ENCODE assay signal across 13 cellular contexts in the genomic region with DNA sequence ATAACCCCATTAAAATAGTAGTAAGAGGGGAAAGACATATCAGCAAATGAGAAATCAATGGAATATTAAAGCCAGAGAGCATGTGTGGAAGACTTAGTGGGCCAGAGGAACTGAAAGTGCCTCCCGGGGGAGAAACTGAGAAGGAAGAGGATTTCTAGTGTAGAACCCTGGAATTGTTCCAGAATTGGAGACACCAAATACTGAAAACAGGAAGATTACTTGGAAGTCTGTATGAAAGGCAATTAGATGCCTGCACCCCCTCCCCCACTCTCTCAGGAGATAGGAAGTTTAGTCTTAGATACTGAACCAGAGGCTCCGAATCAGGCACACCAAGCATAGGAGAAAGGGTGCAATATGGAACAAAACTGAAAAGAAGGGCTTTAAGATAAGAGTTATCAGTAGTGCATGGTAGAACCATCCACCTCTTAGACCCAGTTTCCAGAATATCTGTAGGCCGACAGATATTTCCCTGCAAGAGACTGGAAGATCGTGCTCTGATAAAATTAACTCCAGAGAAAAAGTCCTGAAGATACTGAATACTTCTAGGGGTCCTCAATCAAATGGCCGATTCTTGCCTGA. TPM values are rescaled to one million over a fixed set of nuclear protein-coding genes. Genes with fewer than 3 reads are reported as not detected.
DNase-seq lines count a peak whose midpoint lies in the region; ATAC-seq, FAIRE-seq and TF ChIP-seq lines count a peak whose summit lies in the region.
"Had no signal": no experiment of that assay in that cellular context is flagged by ENCODE, and none has a peak within 500 bp of the region (broad histone marks: within the 10 kb centered on the region; RNA-seq: fewer than 3 reads in every experiment).

No MANE protein-coding gene starts in this region.

- POLR2A ChIA-PET in CD4-positive, alpha-beta T cell (lab: Charles Lee), result interaction anchor here (1.0 kb wide), 1 partner anchor 151 kb away, joined by 4 read pairs; a partner anchor contains a TSS
- POLR2A ChIA-PET in endothelial cell of umbilical vein (lab: Charles Lee), result no interaction called here

- H3K27me3 Mint-ChIP-seq in CD4-positive, alpha-beta T cell, result no peaks in the 10 kb centered on the region

- DNase-seq in CD4-positive, alpha-beta T cell, result no peak
- peak; percentile 34 for DNase-seq in NCI-H226
- DNase-seq in endothelial cell of umbilical vein (ENCODE audit: low read depth, low spot score), result peak; percentile 79
- DNase-seq in activated CD4-positive, alpha-beta T cell treated with anti-CD3 and anti-CD28 coated beads for 1 hour, result no peak
- no peak for DNase-seq in NCI-H2196 treated with DMSO at 0.1 percent for 48 hours (lab: John Stamatoyannopoulos, UW; ENCODE audit: unreplicated experiment)
- DNase-seq in stimulated activated CD4-positive, alpha-beta T cell treated with anti-CD3 and anti-CD28 coated beads, Interleukin-15, amount 100 ng/mL, for 24 hours, result no peak
- DNase-seq: Caco-2; GOT3; KG1; stimulated activated CD4-positive, alpha-beta T cell treated with anti-CD3 and anti-CD28 coated beads, Interleukin-2, amount 100 ng/mL, for 24 hours; stimulated activated naive CD4-positive, alpha-beta T cell had no signal

- intact Hi-C loops in CD4-positive, alpha-beta T cell (cut with DNase I, micrococcal nuclease), result no loop called here
- intact Hi-C loops in endothelial cell of umbilical vein (cut with micrococcal nuclease), result no loop called here

- H3K9me3 Mint-ChIP-seq in CD4-positive, alpha-beta T cell, result no peaks in the 10 kb centered on the region

- no peaks in the 10 kb centered on the region for H3K9me1 ChIP-seq in endothelial cell of umbilical vein (replicated peaks; ENCODE audit: control insufficient read depth, extremely low read depth, insufficient read depth, low read length)

- H3K27ac Mint-ChIP-seq in CD4-positive, alpha-beta T cell, result peak overlapping the region; percentile 14

- H3K4me1 ChIP-seq in endothelial cell of umbilical vein (ENCODE audit: control insufficient read depth, extremely low read depth, insufficient read depth, low read length) (peaks cover 11% of the 10 kb centered on the region), mesodermal cell (ENCODE audit: control insufficient read depth, insufficient read depth, low read length, poor library complexity, severe bottlenecking) (peaks cover 5% of the 10 kb centered on the region)
- H3K4me1 ChIP-seq: Caco-2 had no signal

- H3K4me3 ChIP-seq in endothelial cell of umbilical vein (replicated peaks in 1 of 3; ENCODE audit: insufficient read depth in 1 of 3, low read depth in 1 of 3, low read length in 3 of 3) (peak overlapping the region in 1 of 3 experiments; percentile 8), mesodermal cell (ENCODE audit: extremely low read depth, insufficient read depth, low read length, poor library complexity, severe bottlenecking) (no peak overlapping the region)

- H3K9me3 ChIP-seq in CD4-positive, alpha-beta T cell (ENCODE audit: control insufficient read depth, low read length), result no peaks in the 10 kb centered on the region
- H3K9me3 ChIP-seq in endothelial cell of umbilical vein (replicated peaks; ENCODE audit: control insufficient read depth, insufficient read depth, low read length) (no peaks in the 10 kb centered on the region), mesodermal cell (ENCODE audit: control insufficient read depth, low read length) (no peaks in the 10 kb centered on the region)
- H3K9me3 ChIP-seq: Caco-2 had no signal

- no peak for ATAC-seq in CD4-positive, alpha-beta T cell (ENCODE audit: poor library complexity)
- no peak for ATAC-seq in GM18505 (IDR thresholded peaks at IDR 0.05; ENCODE audit: unreplicated experiment)

- peak overlapping the region; percentile 82 for H3K4me2 ChIP-seq in endothelial cell of umbilical vein (ENCODE audit: insufficient read depth, low read length)

- dilution Hi-C loops in endothelial cell of umbilical vein (cut with MboI; ENCODE audit: extremely low pct_ligation_motif_present, low sequenced_read_pairs), result no loop called here

- no peak for TF ChIP-seq CTCF in CD4-positive, alpha-beta T cell (IDR thresholded peaks at IDR 0.05)
- no peak for TF ChIP-seq CTCF in endothelial cell of umbilical vein (IDR thresholded peaks at IDR 0.05; ENCODE audit: extremely low read depth in 1 of 2, insufficient read depth in 1 of 2, low read depth in 1 of 2, low read length in 2 of 2)

- no peak overlapping the region for H3K27ac ChIP-seq in CD4-positive, alpha-beta T cell (ENCODE audit: low read depth, low read length)
- H3K27ac ChIP-seq in endothelial cell of umbilical vein (ENCODE audit: insufficient read depth, low read depth, low read length), result no peak overlapping the region
- peak overlapping the region; percentile 52 for H3K27ac ChIP-seq in mesodermal cell (ENCODE audit: low read depth, low read length, severe bottlenecking)

- peak overlapping the region; percentile 1 for H3K9ac ChIP-seq in endothelial cell of umbilical vein (replicated peaks; ENCODE audit: extremely low read depth, insufficient read depth, low read length)

- peaks cover 12% of the 10 kb centered on the region for H3K4me1 Mint-ChIP-seq in CD4-positive, alpha-beta T cell (ENCODE audit: low read depth)

- H3K4me3 Mint-ChIP-seq in CD4-positive, alpha-beta T cell, result no peak overlapping the region

- H3K36me3 Mint-ChIP-seq in CD4-positive, alpha-beta T cell (ENCODE audit: low read depth), result peaks cover 27% of the 10 kb centered on the region

- 85 to 91% methylated on average over 3 to 4 of the region's 5 CpGs for WGBS in mesodermal cell (ENCODE audit: insufficient coverage in 2 of 2), 2 experiments

- peak; percentile 47 for FAIRE-seq in endothelial cell of umbilical vein (lab: Jason Lieb, UNC)

- no TSS peak for BruUV-seq in endothelial cell of umbilical vein (replicated peaks; lab: Mats Ljungman, UMichigan)

- TF ChIP-seq POLR2A in endothelial cell of umbilical vein (IDR thresholded peaks at IDR 0.05; ENCODE audit: low read depth, low read length) (no peak), GM18505 (IDR thresholded peaks at IDR 0.05; ENCODE audit: borderline replicate concordance, extremely low read depth, insufficient read depth, insufficient read length) (no peak)

- H3K27me3 ChIP-seq in CD4-positive, alpha-beta T cell (ENCODE audit: control insufficient read depth, insufficient read depth, low read length), result no peaks in the 10 kb centered on the region
- H3K27me3 ChIP-seq in endothelial cell of umbilical vein (ENCODE audit: control insufficient read depth in 2 of 2, insufficient read depth in 2 of 2, low read length in 2 of 2), result no peaks in the 10 kb centered on the region

- CTCF ChIA-PET in CD4-positive, alpha-beta T cell (lab: Charles Lee), result interaction anchor here (1.6 kb wide), 1 partner anchor 9 kb away, joined by 8 read pairs; no protein-coding TSS in a partner anchor
- CTCF ChIA-PET in endothelial cell of umbilical vein (lab: Charles Lee), result interaction anchor here (0.9 to 2.2 kb wide), 10 partner anchors 9 to 287 kb away, joined by 3 to 18 read pairs (median 6); a partner anchor contains a TSS

- H3K36me3 ChIP-seq in endothelial cell of umbilical vein (ENCODE audit: control insufficient read depth in 2 of 2, extremely low read depth in 1 of 2, insufficient read depth in 2 of 2, low read length in 2 of 2) (peaks cover 2 to 3% of the 10 kb centered on the region in 2 experiments), mesodermal cell (ENCODE audit: control insufficient read depth, insufficient read depth, low read length) (peaks cover 15% of the 10 kb centered on the region)

- no peaks in the 10 kb centered on the region for H4K20me1 ChIP-seq in endothelial cell of umbilical vein (replicated peaks; ENCODE audit: control insufficient read depth, extremely low read depth, insufficient read depth, low read length)

- peak overlapping the region; percentile 57 for H2AFZ ChIP-seq in endothelial cell of umbilical vein (ENCODE audit: low read depth, low read length)

- peaks cover 8% of the 10 kb centered on the region for H3K79me2 ChIP-seq in endothelial cell of umbilical vein (ENCODE audit: control insufficient read depth, insufficient read depth, low read length)

TF ChIP-seq in endothelial cell of umbilical vein, 7 proteins besides CTCF, POLR2A, EP300 and RAD21 (continues in another document):
- TF ChIP-seq EZH2 (IDR thresholded peaks at IDR 0.05; ENCODE audit: borderline replicate concordance, low read depth, low read length, severe bottlenecking), result no peak
- no peak for TF ChIP-seq GATA2 (IDR thresholded peaks at IDR 0.05; ENCODE audit: insufficient read depth, insufficient read length, low read depth, low read length)
- TF ChIP-seq FOS (IDR thresholded peaks at IDR 0.05; ENCODE audit: borderline replicate concordance, insufficient read depth, low read length), result no peak
- no peak for TF ChIP-seq POLR2AphosphoS5 (IDR thresholded peaks at IDR 0.05; ENCODE audit: insufficient read depth, low read depth, low read length)
- TF ChIP-seq, protein P1, sequence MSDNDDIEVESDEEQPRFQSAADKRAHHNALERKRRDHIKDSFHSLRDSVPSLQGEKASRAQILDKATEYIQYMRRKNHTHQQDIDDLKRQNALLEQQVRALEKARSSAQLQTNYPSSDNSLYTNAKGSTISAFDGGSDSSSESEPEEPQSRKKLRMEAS (IDR thresholded peaks at IDR 0.05; ENCODE audit: insufficient read depth, insufficient read length), result no peak

RNA-seq across cellular contexts. Expression of a gene that starts 32.4 kb away (rescaled TPM):
- total RNA-seq in CD4-positive, alpha-beta T cell, result 10 to 100 TPM; 43.3 to 43.7 TPM
- total RNA-seq in endothelial cell of umbilical vein, result 43.4 and 47.2 TPM in 2 replicates
- 51.6 and 58.1 TPM in 2 replicates for polyA plus RNA-seq in endothelial cell of umbilical vein
- polyA plus RNA-seq in endothelial cell of umbilical vein (2011; cell fraction: cytosol; rRNA removed), result 55.4 and 68.7 TPM in 2 replicates
- polyA plus RNA-seq in endothelial cell of umbilical vein (2011; cell fraction: nucleus; rRNA removed), result 45.1 and 57.4 TPM in 2 replicates
- polyA plus RNA-seq in endothelial cell of umbilical vein (2012), result 45.3 and 46.5 TPM in 2 replicates
- polyA minus RNA-seq in endothelial cell of umbilical vein, result 60.1 and 65.6 TPM in 2 replicates
- 14.2 TPM for polyA minus RNA-seq in endothelial cell of umbilical vein (2011; cell fraction: cytosol; rRNA and poly(A)+ RNA removed)
- 22.0 and 22.6 TPM in 2 replicates for polyA minus RNA-seq in endothelial cell of umbilical vein (2011; cell fraction: nucleus; rRNA and poly(A)+ RNA removed)
- polyA plus RNA-seq in mesodermal cell (2013, experiment 1 of 2), result 15.4 TPM
- 10.9 TPM for polyA plus RNA-seq in mesodermal cell (2013, experiment 2 of 2)

RNA-seq across cellular contexts. Expression of a gene that starts 32.6 kb away (rescaled TPM):
- total RNA-seq in CD4-positive, alpha-beta T cell, result 1 to 10 TPM; 8.0 to 9.2 TPM
- 20.7 and 22.4 TPM in 2 replicates for total RNA-seq in endothelial cell of umbilical vein
- 16.9 and 20.5 TPM in 2 replicates for polyA plus RNA-seq in endothelial cell of umbilical vein
- 19.8 and 23.8 TPM in 2 replicates for polyA plus RNA-seq in endothelial cell of umbilical vein (2011; cell fraction: cytosol; rRNA removed)
- polyA plus RNA-seq in endothelial cell of umbilical vein (2011; cell fraction: nucleus; rRNA removed), result 12.5 and 14.3 TPM in 2 replicates
- 17.8 and 19.2 TPM in 2 replicates for polyA plus RNA-seq in endothelial cell of umbilical vein (2012)
- 6.9 and 8.3 TPM in 2 replicates for polyA minus RNA-seq in endothelial cell of umbilical vein
- polyA minus RNA-seq in endothelial cell of umbilical vein (2011; cell fraction: cytosol; rRNA and poly(A)+ RNA removed), result 3.8 TPM
- 18.0 TPM in 2 replicates for polyA minus RNA-seq in endothelial cell of umbilical vein (2011; cell fraction: nucleus; rRNA and poly(A)+ RNA removed)
- polyA plus RNA-seq in mesodermal cell (2013, experiment 1 of 2), result 6.5 TPM
- polyA plus RNA-seq in mesodermal cell (2013, experiment 2 of 2), result 6.1 TPM

Comparison
In these comparisons a context has a peak if more than half of its experiments do, and no peak if none do; other contexts are left out.
1. DNase-seq: peak in NCI-H226 (single experiment) and endothelial cell of umbilical vein (single experiment); none in CD4-positive, alpha-beta T cell (0 of 10), activated CD4-positive, alpha-beta T cell treated with anti-CD3 and anti-CD28 coated beads for 1 hour (single experiment), NCI-H2196 treated with DMSO at 0.1 percent for 48 hours (single experiment) and stimulated activated CD4-positive, alpha-beta T cell treated with anti-CD3 and anti-CD28 coated beads, Interleukin-15, amount 100 ng/mL, for 24 hours (single experiment).